In the genomic region with DNA sequence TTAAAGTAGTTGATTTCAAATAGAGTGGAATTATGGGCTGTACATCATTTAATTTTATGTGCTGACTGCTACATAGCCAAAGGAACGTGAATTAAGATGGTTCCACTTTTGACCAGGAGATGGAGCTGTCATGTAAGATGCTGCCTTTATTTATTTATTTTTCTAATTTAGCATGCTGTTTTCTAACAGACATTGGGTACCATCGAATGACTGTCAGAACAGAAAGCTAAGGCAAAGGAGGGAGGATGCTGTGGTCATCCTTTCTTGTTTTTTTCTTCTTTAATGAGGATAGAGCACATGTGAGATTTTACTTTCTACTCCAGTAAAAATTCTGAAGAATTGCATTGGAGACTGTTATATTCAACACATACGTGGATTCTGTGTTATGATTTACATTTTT, we compare ENCODE assay signal across 9 cellular contexts. TPM values are rescaled to one million over a fixed set of nuclear protein-coding genes. Genes with fewer than 3 reads are reported as not detected.
A peak's percentile ranks its signal among the peaks of the same experiment; 100 is the strongest.
DNase-seq lines count a peak whose midpoint lies in the region; ATAC-seq and TF ChIP-seq lines count a peak whose summit lies in the region.
"Had no signal": no experiment of that assay in that cellular context is flagged by ENCODE, and none has a peak within 500 bp of the region (broad histone marks: within the 10 kb centered on the region; RNA-seq: fewer than 3 reads in every experiment).

SCN2A (plus strand) TSS at position 185 of the 400 bp plus-strand sequence. CDS start 56,410 bp downstream, outside the sequence.

- H3K4me3 Mint-ChIP-seq in Caco-2 (ENCODE audit: unreplicated experiment) = no peak within 1 kb of the TSS
- no peak within 1 kb of the TSS for H3K4me3 Mint-ChIP-seq in activated CD4-positive, alpha-beta T cell treated with anti-CD3 and anti-CD28 coated beads for 36 hours
- H3K4me3 Mint-ChIP-seq: T-helper 1 cell treated with Interleukin-12 subunit alpha and Interleukin-12 subunit beta and Interleukin-4 antibody, amounts not matched to agents 30 μg/mL and 1 μg/mL, for 36 hours had no signal

- CTCF ChIA-PET in Caco-2 (lab: Charles Lee) = interaction anchor here (0.6 to 0.7 kb wide), 4 partner anchors 54 to 249 kb away, joined by 3 read pairs; no protein-coding TSS in a partner anchor
- CTCF ChIA-PET in activated CD4-positive, alpha-beta T cell treated with anti-CD3 and anti-CD28 coated beads for 36 hours (lab: Charles Lee) = interaction anchor here (0.7 to 1.9 kb wide), 12 partner anchors 10 to 713 kb away, joined by 3 to 9 read pairs (median 3); no protein-coding TSS in a partner anchor

- no peak within 1 kb of the TSS for H3K27ac Mint-ChIP-seq in Caco-2 (ENCODE audit: unreplicated experiment)
- no peak within 1 kb of the TSS for H3K27ac Mint-ChIP-seq in activated CD4-positive, alpha-beta T cell treated with anti-CD3 and anti-CD28 coated beads for 36 hours
- H3K27ac Mint-ChIP-seq: T-helper 1 cell treated with Interleukin-12 subunit alpha and Interleukin-12 subunit beta and Interleukin-4 antibody, amounts not matched to agents 30 μg/mL and 1 μg/mL, for 36 hours had no signal

- no peaks in the 10 kb centered on the region for H3K4me1 Mint-ChIP-seq in Caco-2 (ENCODE audit: low read depth, unreplicated experiment)
- no peaks in the 10 kb centered on the region for H3K4me1 Mint-ChIP-seq in activated CD4-positive, alpha-beta T cell treated with anti-CD3 and anti-CD28 coated beads for 36 hours

- BruUV-seq in Caco-2 (replicated peaks; lab: Mats Ljungman, UMichigan) = no TSS peak

- H3K4me1 ChIP-seq in Caco-2 (no peaks in the 10 kb centered on the region), gastroesophageal sphincter (no peaks in the 10 kb centered on the region)

- WGBS in gastroesophageal sphincter (ENCODE audit: low coverage in 1 of 2), 2 donors = 20% methylated on average over 3 of the region's 3 CpGs

- no peak within 1 kb of the TSS for H3K27ac ChIP-seq in gastroesophageal sphincter

- H3K27me3 ChIP-seq in Caco-2 (replicated peaks; ENCODE audit: control insufficient read depth, insufficient read depth, low read length) (no peaks in the 10 kb centered on the region), gastroesophageal sphincter (no peaks in the 10 kb centered on the region)

- H3K9me3 ChIP-seq in Caco-2 (no peaks in the 10 kb centered on the region), gastroesophageal sphincter (no peaks in the 10 kb centered on the region)

- no peak for TF ChIP-seq EP300 in gastroesophageal sphincter (IDR thresholded peaks at IDR 0.05)

- DNase-seq in Caco-2 (peak in 1 of 2 experiments; percentile 54), SK-N-DZ (ENCODE audit: low spot score) (peak; percentile 80), renal cortical epithelial cell (ENCODE audit: low read depth) (peak; percentile 74)
- DNase-seq in activated CD4-positive, alpha-beta T cell treated with anti-CD3 and anti-CD28 coated beads for 36 hours = no peak

- peaks cover 5% of the 10 kb centered on the region for H3K27me3 Mint-ChIP-seq in Caco-2 (ENCODE audit: insufficient read depth, unreplicated experiment)
- H3K27me3 Mint-ChIP-seq in activated CD4-positive, alpha-beta T cell treated with anti-CD3 and anti-CD28 coated beads for 36 hours = no peaks in the 10 kb centered on the region

- POLR2A ChIA-PET in Caco-2 (lab: Charles Lee) = no interaction called here
- POLR2A ChIA-PET in activated CD4-positive, alpha-beta T cell treated with anti-CD3 and anti-CD28 coated beads for 36 hours (lab: Charles Lee) = no interaction called here

- intact Hi-C loops in Caco-2 (cut with micrococcal nuclease; ENCODE audit: unreplicated experiment) = loop anchor here (1.0 to 10.0 kb wide), 5 partner anchors 54 to 635 kb away; no protein-coding TSS in a partner anchor
- intact Hi-C loops in activated CD4-positive, alpha-beta T cell treated with anti-CD3 and anti-CD28 coated beads for 36 hours (cut with DNase I, micrococcal nuclease) = loop anchor here (1.0 to 10.0 kb wide), 3 partner anchors 54 to 636 kb away; no protein-coding TSS in a partner anchor

- H3K4me3 ChIP-seq in Caco-2 (ENCODE audit: low read depth, low read length) (no peak within 1 kb of the TSS), gastroesophageal sphincter (no peak within 1 kb of the TSS)

- H3K36me3 ChIP-seq in Caco-2 (ENCODE audit: control insufficient read depth, insufficient read depth, low read length) (no peaks in the 10 kb centered on the region), gastroesophageal sphincter (no peaks in the 10 kb centered on the region)

- H3K36me3 Mint-ChIP-seq in Caco-2 (ENCODE audit: insufficient read depth, unreplicated experiment) = no peaks in the 10 kb centered on the region
- no peaks in the 10 kb centered on the region for H3K36me3 Mint-ChIP-seq in activated CD4-positive, alpha-beta T cell treated with anti-CD3 and anti-CD28 coated beads for 36 hours (ENCODE audit: low read depth)

- ATAC-seq in GM19351 (IDR thresholded peaks at IDR 0.05; ENCODE audit: unreplicated experiment) = peak; percentile 84
- no peak for ATAC-seq in gastroesophageal sphincter
- no peak for ATAC-seq in HG02642 (IDR thresholded peaks at IDR 0.05; ENCODE audit: poor library complexity, unreplicated experiment)
- ATAC-seq in activated CD4-positive, alpha-beta T cell treated with anti-CD3 and anti-CD28 coated beads for 36 hours = no peak

- TF ChIP-seq CTCF in Caco-2 (IDR thresholded peaks at IDR 0.05; ENCODE audit: insufficient read depth in 1 of 2, low read depth in 1 of 2, low read length in 1 of 2, severe bottlenecking in 1 of 2, unreplicated experiment in 1 of 2) = peak; percentile 62 to 89
- peak; percentile 67 for TF ChIP-seq CTCF in LNCAP (IDR thresholded peaks at IDR 0.05)
- peak; percentile 41 to 57 (median 51) for TF ChIP-seq CTCF in gastroesophageal sphincter (IDR thresholded peaks at IDR 0.05)

- TF ChIP-seq POLR2A in gastroesophageal sphincter (IDR thresholded peaks at IDR 0.05) = no peak

- H3K9me3 Mint-ChIP-seq in Caco-2 (ENCODE audit: unreplicated experiment) = no peaks in the 10 kb centered on the region
- H3K9me3 Mint-ChIP-seq in activated CD4-positive, alpha-beta T cell treated with anti-CD3 and anti-CD28 coated beads for 36 hours (ENCODE audit: low read depth) = no peaks in the 10 kb centered on the region
- H3K9me3 Mint-ChIP-seq: T-helper 1 cell treated with Interleukin-12 subunit alpha and Interleukin-12 subunit beta and Interleukin-4 antibody, amounts not matched to agents 30 μg/mL and 1 μg/mL, for 36 hours had no signal

RNA-seq across cellular contexts. Expression of gene SCN2A, which starts in this region (rescaled TPM):
- not detected in 2 replicates for total RNA-seq in Caco-2 (2022)
- 1.3 and 1.8 TPM in 2 replicates for polyA plus RNA-seq in SK-N-DZ (2014; cell fraction: cytosol; rRNA removed)
- 3.1 and 4.2 TPM in 2 replicates for polyA plus RNA-seq in SK-N-DZ (2014; cell fraction: nucleus; rRNA removed)
- 1 to 10 TPM in 1 of 4 donors, under 1 TPM in 3; 0.12 to 1.3 (median 0.64) TPM for total RNA-seq in gastroesophageal sphincter
- total RNA-seq in renal cortical epithelial cell = 0.35 and 15.1 TPM in 2 replicates
- under 1 TPM; 0.07 to 0.14 TPM for total RNA-seq in activated CD4-positive, alpha-beta T cell treated with anti-CD3 and anti-CD28 coated beads for 36 hours
